Comparison of ENCODE assay signal across 34 cellular contexts in the genomic region with DNA sequence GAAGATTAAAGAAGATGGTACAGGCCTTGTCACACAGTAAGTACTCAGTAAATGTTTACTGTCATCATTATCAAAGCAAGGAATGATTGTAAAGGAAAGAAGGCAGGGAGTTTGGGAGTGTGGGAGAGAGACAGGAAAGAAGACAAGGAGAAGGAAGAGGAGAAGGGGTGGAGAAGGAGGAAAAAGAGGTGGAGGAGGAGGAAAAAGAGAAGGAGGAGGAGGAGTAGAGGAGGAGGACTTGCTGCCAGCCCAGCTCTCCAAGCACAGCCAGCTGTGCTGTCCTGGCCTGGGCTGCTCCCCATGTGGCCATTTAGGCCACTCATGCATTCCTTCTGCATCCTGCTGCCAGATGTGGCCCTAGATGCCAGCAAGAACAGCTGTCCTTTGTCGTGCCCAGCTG. TPM values are rescaled to one million over a fixed set of nuclear protein-coding genes. Genes with fewer than 3 reads are reported as not detected.
"Had no signal": no experiment of that assay in that cellular context is flagged by ENCODE, and none has a peak within 500 bp of the region (broad histone marks: within the 10 kb centered on the region; RNA-seq: fewer than 3 reads in every experiment).

No MANE protein-coding gene starts in this region.

- H3K4me3 ChIP-seq: ascending aorta, cardiac muscle cell had no signal

- DNase-seq: activated B cell treated with CpG ODN at 0.5 μM for 24 hours; activated CD4-positive, alpha-beta memory T cell treated with anti-CD3 and anti-CD28 coated beads, Interleukin-2, amount 10 ng/mL, durations not matched to agents 7 days and 5 days; activated CD4-positive, alpha-beta T cell treated with anti-CD3 and anti-CD28 coated beads for 4 hours; activated CD4-positive, alpha-beta T cell treated with anti-CD3 and anti-CD28 coated beads, Interleukin-2, amount 10 ng/mL, durations not matched to agents 24 days and 14 days; activated CD4-positive, alpha-beta T cell treated with anti-CD3 and anti-CD28 coated beads, Interleukin-2, amount 50 U/mL, for 48 hours; activated CD4-positive, CD25-positive, alpha-beta regulatory T cell treated with anti-CD3 and anti-CD28 coated beads, Interleukin-2, amount 50 U/mL, for 72 hours; activated CD8-positive, alpha-beta memory T cell treated with anti-CD3 and anti-CD28 coated beads for 24 hours; activated CD8-positive, alpha-beta memory T cell treated with anti-CD3 and anti-CD28 coated beads, Interleukin-2, amount 10 ng/mL, durations not matched to agents 7 days and 5 days; activated CD8-positive, alpha-beta memory T cell treated with anti-CD3 and anti-CD28 coated beads, Interleukin-2, amount 50 U/mL, for 48 hours; activated CD8-positive, alpha-beta T cell treated with anti-CD3 and anti-CD28 coated beads, Interleukin-2, amount 10 ng/mL, durations not matched to agents 7 days and 5 days; activated effector memory CD4-positive, alpha-beta T cell treated with Interleukin-2 at 50 U/mL for 16 hours; activated gamma-delta T cell; activated naive CD4-positive, alpha-beta T cell treated with anti-CD3 and anti-CD28 coated beads, Interleukin-2, amount 10 ng/mL, durations not matched to agents 7 days and 5 days; activated naive CD4-positive, alpha-beta T cell treated with Interleukin-2 at 50 U/mL for 16 hours; activated naive CD8-positive, alpha-beta T cell treated with anti-CD3 and anti-CD28 coated beads, Interleukin-2, amount 10 ng/mL, durations not matched to agents 7 days and 5 days; activated naive CD8-positive, alpha-beta T cell treated with anti-CD3 and anti-CD28 coated beads, Interleukin-2, amount 50 U/mL, for 24 hours; activated T-cell treated with anti-CD3 and anti-CD28 coated beads, Interleukin-2, amount 50 U/mL, for 24 hours; activated T-cell treated with anti-CD3 and anti-CD28 coated beads, Interleukin-2, amount 50 U/mL, for 48 hours; anterior cingulate cortex; caudate nucleus; cerebellar nuclear complex; T-helper 2 cell; T-helper 9 cell had no signal

- H3K27ac Mint-ChIP-seq: activated B cell treated with CpG ODN at 0.5 μM for 24 hours; activated CD4-positive, alpha-beta memory T cell treated with anti-CD3 and anti-CD28 coated beads, Interleukin-2, amount 10 ng/mL, durations not matched to agents 7 days and 5 days; activated CD4-positive, alpha-beta T cell treated with anti-CD3 and anti-CD28 coated beads, Interleukin-2, amount 10 ng/mL, durations not matched to agents 24 days and 14 days; activated CD8-positive, alpha-beta memory T cell treated with anti-CD3 and anti-CD28 coated beads, Interleukin-2, amount 10 ng/mL, durations not matched to agents 7 days and 5 days; activated CD8-positive, alpha-beta T cell treated with anti-CD3 and anti-CD28 coated beads, Interleukin-2, amount 10 ng/mL, durations not matched to agents 7 days and 5 days; activated naive CD4-positive, alpha-beta T cell treated with anti-CD3 and anti-CD28 coated beads, Interleukin-2, amount 10 ng/mL, durations not matched to agents 7 days and 5 days; activated naive CD4-positive, alpha-beta T cell treated with anti-CD3 and anti-CD28 coated beads, Interleukin-2, amount 50 U/mL, for 24 hours; activated naive CD8-positive, alpha-beta T cell; activated naive CD8-positive, alpha-beta T cell treated with anti-CD3 and anti-CD28 coated beads, Interleukin-2, amount 10 ng/mL, durations not matched to agents 7 days and 5 days; activated naive CD8-positive, alpha-beta T cell treated with anti-CD3 and anti-CD28 coated beads, Interleukin-2, amount 50 U/mL, for 24 hours; activated T-cell treated with anti-CD3 and anti-CD28 coated beads, Interleukin-2, amount 50 U/mL, for 24 hours; activated T-helper 2 cell treated with anti-CD3 and anti-CD28 coated beads, Interferon-gamma antibody, Interleukin-2, Interleukin-4, amounts not matched to agents 10 μg/mL and 5 μg/mL and 100 μg/mL, durations not matched to agents 14 hours and 24 hours and 36 hours; T-helper 2 cell treated with Interferon-gamma antibody and Interleukin-4, amounts not matched to agents 5 μg/mL and 100 μg/mL, for 36 hours had no signal

- H3K27ac ChIP-seq: ascending aorta, cardiac muscle cell, VCaP had no signal

- ATAC-seq: activated CD8-positive, alpha-beta memory T cell treated with anti-CD3 and anti-CD28 coated beads, Interleukin-2, amount 10 ng/mL, durations not matched to agents 7 days and 5 days; activated CD8-positive, alpha-beta T cell treated with anti-CD3 and anti-CD28 coated beads, Interleukin-2, amount 10 ng/mL, durations not matched to agents 7 days and 5 days; activated naive CD8-positive, alpha-beta T cell treated with anti-CD3 and anti-CD28 coated beads, Interleukin-2, amount 50 U/mL, for 24 hours had no signal

- FAIRE-seq: TTC549 had no signal

- H3K27me3 ChIP-seq: ascending aorta had no signal

- H3K4me1 ChIP-seq: ascending aorta had no signal

- H3K4me3 Mint-ChIP-seq: activated B cell treated with CpG ODN at 0.5 μM for 24 hours; activated CD4-positive, alpha-beta memory T cell treated with anti-CD3 and anti-CD28 coated beads, Interleukin-2, amount 10 ng/mL, durations not matched to agents 7 days and 5 days; activated CD4-positive, alpha-beta T cell treated with anti-CD3 and anti-CD28 coated beads, Interleukin-2, amount 10 ng/mL, durations not matched to agents 24 days and 14 days; activated CD8-positive, alpha-beta memory T cell treated with anti-CD3 and anti-CD28 coated beads, Interleukin-2, amount 10 ng/mL, durations not matched to agents 7 days and 5 days; activated CD8-positive, alpha-beta T cell treated with anti-CD3 and anti-CD28 coated beads, Interleukin-2, amount 10 ng/mL, durations not matched to agents 7 days and 5 days; activated naive CD4-positive, alpha-beta T cell treated with anti-CD3 and anti-CD28 coated beads, Interleukin-2, amount 10 ng/mL, durations not matched to agents 7 days and 5 days; activated naive CD4-positive, alpha-beta T cell treated with anti-CD3 and anti-CD28 coated beads, Interleukin-2, amount 50 U/mL, for 24 hours; activated naive CD8-positive, alpha-beta T cell; activated naive CD8-positive, alpha-beta T cell treated with anti-CD3 and anti-CD28 coated beads, Interleukin-2, amount 10 ng/mL, durations not matched to agents 7 days and 5 days; activated naive CD8-positive, alpha-beta T cell treated with anti-CD3 and anti-CD28 coated beads, Interleukin-2, amount 50 U/mL, for 24 hours; activated T-cell treated with anti-CD3 and anti-CD28 coated beads, Interleukin-2, amount 50 U/mL, for 24 hours; brain; central memory CD8-positive, alpha-beta T cell; T-helper 2 cell treated with Interferon-gamma antibody and Interleukin-4, amounts not matched to agents 5 μg/mL and 100 μg/mL, for 36 hours had no signal

- H3K4me1 Mint-ChIP-seq: activated B cell treated with CpG ODN at 0.5 μM for 24 hours; activated CD4-positive, alpha-beta memory T cell treated with anti-CD3 and anti-CD28 coated beads, Interleukin-2, amount 10 ng/mL, durations not matched to agents 7 days and 5 days; activated CD4-positive, alpha-beta T cell treated with anti-CD3 and anti-CD28 coated beads, Interleukin-2, amount 10 ng/mL, durations not matched to agents 24 days and 14 days; activated CD8-positive, alpha-beta memory T cell treated with anti-CD3 and anti-CD28 coated beads, Interleukin-2, amount 10 ng/mL, durations not matched to agents 7 days and 5 days; activated naive CD4-positive, alpha-beta T cell treated with anti-CD3 and anti-CD28 coated beads, Interleukin-2, amount 10 ng/mL, durations not matched to agents 7 days and 5 days; activated naive CD4-positive, alpha-beta T cell treated with anti-CD3 and anti-CD28 coated beads, Interleukin-2, amount 50 U/mL, for 24 hours; activated naive CD8-positive, alpha-beta T cell treated with anti-CD3 and anti-CD28 coated beads, Interleukin-2, amount 10 ng/mL, durations not matched to agents 7 days and 5 days; activated naive CD8-positive, alpha-beta T cell treated with anti-CD3 and anti-CD28 coated beads, Interleukin-2, amount 50 U/mL, for 24 hours; central memory CD8-positive, alpha-beta T cell had no signal

- H3K36me3 ChIP-seq: ascending aorta, cardiac muscle cell had no signal

- H3K9me3 Mint-ChIP-seq: activated B cell treated with CpG ODN at 0.5 μM for 24 hours; activated CD4-positive, alpha-beta memory T cell treated with anti-CD3 and anti-CD28 coated beads, Interleukin-2, amount 10 ng/mL, durations not matched to agents 7 days and 5 days; activated CD4-positive, alpha-beta T cell treated with anti-CD3 and anti-CD28 coated beads, Interleukin-2, amount 10 ng/mL, durations not matched to agents 24 days and 14 days; activated naive CD4-positive, alpha-beta T cell treated with anti-CD3 and anti-CD28 coated beads, Interleukin-2, amount 10 ng/mL, durations not matched to agents 7 days and 5 days; activated naive CD4-positive, alpha-beta T cell treated with anti-CD3 and anti-CD28 coated beads, Interleukin-2, amount 50 U/mL, for 24 hours; activated naive CD8-positive, alpha-beta T cell treated with anti-CD3 and anti-CD28 coated beads, Interleukin-2, amount 10 ng/mL, durations not matched to agents 7 days and 5 days; activated naive CD8-positive, alpha-beta T cell treated with anti-CD3 and anti-CD28 coated beads, Interleukin-2, amount 50 U/mL, for 24 hours; activated T-cell treated with anti-CD3 and anti-CD28 coated beads, Interleukin-2, amount 50 U/mL, for 24 hours; activated T-helper 2 cell treated with anti-CD3 and anti-CD28 coated beads, Interferon-gamma antibody, Interleukin-2, Interleukin-4, amounts not matched to agents 10 μg/mL and 5 μg/mL and 100 μg/mL, durations not matched to agents 14 hours and 24 hours and 36 hours; central memory CD8-positive, alpha-beta T cell; T-helper 2 cell treated with Interferon-gamma antibody and Interleukin-4, amounts not matched to agents 5 μg/mL and 100 μg/mL, for 36 hours had no signal

- H3K36me3 Mint-ChIP-seq: activated CD8-positive, alpha-beta memory T cell treated with anti-CD3 and anti-CD28 coated beads, Interleukin-2, amount 10 ng/mL, durations not matched to agents 7 days and 5 days; activated naive CD4-positive, alpha-beta T cell treated with anti-CD3 and anti-CD28 coated beads, Interleukin-2, amount 10 ng/mL, durations not matched to agents 7 days and 5 days; activated naive CD4-positive, alpha-beta T cell treated with anti-CD3 and anti-CD28 coated beads, Interleukin-2, amount 50 U/mL, for 24 hours; activated naive CD8-positive, alpha-beta T cell; activated naive CD8-positive, alpha-beta T cell treated with anti-CD3 and anti-CD28 coated beads, Interleukin-2, amount 10 ng/mL, durations not matched to agents 7 days and 5 days; brain had no signal

- H3K9me3 ChIP-seq: ascending aorta had no signal

RNA-seq across cellular contexts. Expression of a gene that starts 7.5 kb away (rescaled TPM):
- total RNA-seq: ascending aorta, bronchial epithelial cell had no signal
